ENCODE assay signal across 16 cellular contexts in the genomic region with DNA sequence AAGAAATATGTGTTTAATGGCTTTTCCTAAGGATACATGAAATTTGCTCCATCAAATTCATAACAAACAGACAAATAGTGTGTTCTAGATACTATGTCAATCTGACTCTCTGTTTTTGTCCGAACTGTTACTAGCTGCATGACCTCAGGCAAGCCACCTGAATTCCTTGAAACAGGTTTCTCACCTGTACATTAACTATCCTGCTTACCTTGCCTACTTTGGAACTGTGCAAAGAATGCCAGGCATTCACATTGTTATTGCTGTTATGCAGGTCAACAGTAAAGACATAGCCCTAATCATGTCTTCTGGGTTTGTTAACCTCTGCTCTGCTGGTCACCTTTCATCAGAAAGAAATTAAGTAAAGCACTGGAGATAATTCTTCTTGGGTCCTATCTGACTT.
DNase-seq lines count a peak whose midpoint lies in the region; ATAC-seq and TF ChIP-seq lines count a peak whose summit lies in the region.
"Had no signal": no experiment of that assay in that cellular context is flagged by ENCODE, and none has a peak within 500 bp of the region (broad histone marks: within the 10 kb centered on the region; RNA-seq: fewer than 3 reads in every experiment).

No MANE protein-coding gene starts in this region.

- no peak overlapping the region for H4K91ac ChIP-seq in trophoblast cell (ENCODE audit: low read depth, low read length)

- no peaks in the 10 kb centered on the region for H3K27me3 ChIP-seq in trophoblast cell (ENCODE audit: insufficient read depth, low read length)
- no peaks in the 10 kb centered on the region for H3K27me3 ChIP-seq in upper lobe of right lung
- H3K27me3 ChIP-seq: BLaER1 treated with 17β-estradiol and CSF1 and Interleukin-3, amounts not matched to agents 10 nM and 100 nM had no signal

- H2BK120ac ChIP-seq in trophoblast cell (ENCODE audit: insufficient read depth, low read length, poor library complexity): no peak overlapping the region

- no peak for TF ChIP-seq CTCF in upper lobe of right lung (IDR thresholded peaks at IDR 0.05)

- H2BK12ac ChIP-seq in trophoblast cell (ENCODE audit: low read length): no peak overlapping the region

- WGBS in trophoblast cell (ENCODE audit: extremely low coverage, insufficient coverage, insufficient read length): no CpG with 5 or more reads among the region's 1 CpG

- H3K4me1 ChIP-seq in trophoblast cell (ENCODE audit: control insufficient read depth in 1 of 2, insufficient read depth in 2 of 2, low read length in 2 of 2) (peaks cover 0 to 9% of the 10 kb centered on the region in 2 experiments), upper lobe of right lung (no peaks in the 10 kb centered on the region)
- H3K4me1 ChIP-seq: BLaER1 treated with 17β-estradiol and CSF1 and Interleukin-3, amounts not matched to agents 10 nM and 100 nM had no signal

- no peak overlapping the region for H2BK5ac ChIP-seq in trophoblast cell (ENCODE audit: low read depth, low read length, poor library complexity)

- H3K4me2 ChIP-seq in trophoblast cell (ENCODE audit: low read length): peak overlapping the region; percentile 38
- H3K4me2 ChIP-seq: BLaER1 treated with 17β-estradiol and CSF1 and Interleukin-3, amounts not matched to agents 10 nM and 100 nM; GM23338 had no signal

- H3K27ac ChIP-seq in trophoblast cell (ENCODE audit: low read depth, low read length) (no peak overlapping the region), upper lobe of right lung (no peak overlapping the region)
- H3K27ac ChIP-seq: BLaER1 treated with 17β-estradiol and CSF1 and Interleukin-3, amounts not matched to agents 10 nM and 100 nM had no signal

- ATAC-seq in upper lobe of right lung (peak; percentile 70), GM21825 (IDR thresholded peaks at IDR 0.05; ENCODE audit: unreplicated experiment) (no peak)
- ATAC-seq: GM23338, HepG2 had no signal

- H2AFZ ChIP-seq in trophoblast cell (ENCODE audit: insufficient read depth, low read length, poor library complexity): no peak overlapping the region
- H2AFZ ChIP-seq: GM23338 had no signal

- H3K18ac ChIP-seq in trophoblast cell (ENCODE audit: low read length): no peak overlapping the region

- H3K9ac ChIP-seq in trophoblast cell (ENCODE audit: low read length): no peak overlapping the region
- H3K9ac ChIP-seq: BLaER1 treated with 17β-estradiol and CSF1 and Interleukin-3, amounts not matched to agents 10 nM and 100 nM had no signal

- H3K4me3 ChIP-seq in trophoblast cell (ENCODE audit: low read depth, low read length): no peak overlapping the region
- no peak overlapping the region for H3K4me3 ChIP-seq in upper lobe of right lung
- H3K4me3 ChIP-seq: BLaER1 treated with 17β-estradiol and CSF1 and Interleukin-3, amounts not matched to agents 10 nM and 100 nM; GM23338 had no signal

- H4K8ac ChIP-seq in trophoblast cell (ENCODE audit: low read depth, low read length): no peak overlapping the region

- DNase-seq in ELF-1 (ENCODE audit: low read depth, low spot score) (peak; percentile 28), islet precursor cell (peak; percentile 59), trophoblast cell (peak; percentile 86 to 95), upper lobe of right lung (no peak), GM03348 (ENCODE audit: low spot score) (no peak)
- DNase-seq in stimulated activated CD4-positive, alpha-beta T cell treated with anti-CD3 and anti-CD28 coated beads, Interleukin-4, amount 100 ng/mL, for 1 hour: no peak
- DNase-seq: CD4-positive, CD25-positive, alpha-beta regulatory T cell; CD8-positive, alpha-beta memory T cell; COR-L47; GDM1; HCEC 1CT; KBM-7 had no signal

- H2AK5ac ChIP-seq in trophoblast cell (ENCODE audit: low read length): no peak overlapping the region

- H3K9me3 ChIP-seq in trophoblast cell (ENCODE audit: insufficient read depth, low read depth, low read length) (no peaks in the 10 kb centered on the region), upper lobe of right lung (no peaks in the 10 kb centered on the region)
- H3K9me3 ChIP-seq: BLaER1 treated with 17β-estradiol and CSF1 and Interleukin-3, amounts not matched to agents 10 nM and 100 nM had no signal

- intact Hi-C loops in upper lobe of right lung (cut with DNase I): no loop called here

- no peak overlapping the region for H3K23ac ChIP-seq in trophoblast cell (ENCODE audit: low read length)

- no peaks in the 10 kb centered on the region for H3K79me2 ChIP-seq in trophoblast cell (ENCODE audit: control insufficient read depth, insufficient read depth, low read length, poor library complexity)

- no peak overlapping the region for H3K14ac ChIP-seq in trophoblast cell (ENCODE audit: low read length)

- H3K79me1 ChIP-seq in trophoblast cell (ENCODE audit: low read length): no peaks in the 10 kb centered on the region

- H3K4ac ChIP-seq in trophoblast cell (ENCODE audit: low read depth, low read length): no peak overlapping the region

- H4K12ac ChIP-seq in trophoblast cell (ENCODE audit: low read depth, low read length): no peak overlapping the region

- H3K36me3 ChIP-seq in trophoblast cell (ENCODE audit: control insufficient read depth in 1 of 2, insufficient read depth in 2 of 2, low read length in 2 of 2) (no peaks in the 10 kb centered on the region), upper lobe of right lung (no peaks in the 10 kb centered on the region)
- H3K36me3 ChIP-seq: BLaER1 treated with 17β-estradiol and CSF1 and Interleukin-3, amounts not matched to agents 10 nM and 100 nM had no signal

Comparison
In these comparisons a context has a peak if more than half of its experiments do, and no peak if none do; other contexts are left out.
1. DNase-seq: peak in ELF-1 (single experiment), islet precursor cell (single experiment) and trophoblast cell (2 of 2); none in upper lobe of right lung (single experiment), stimulated activated CD4-positive, alpha-beta T cell treated with anti-CD3 and anti-CD28 coated beads, Interleukin-4, amount 100 ng/mL, for 1 hour (single experiment) and GM03348 (single experiment).